21 cellular contexts compared by ENCODE assay signal in the genomic region with DNA sequence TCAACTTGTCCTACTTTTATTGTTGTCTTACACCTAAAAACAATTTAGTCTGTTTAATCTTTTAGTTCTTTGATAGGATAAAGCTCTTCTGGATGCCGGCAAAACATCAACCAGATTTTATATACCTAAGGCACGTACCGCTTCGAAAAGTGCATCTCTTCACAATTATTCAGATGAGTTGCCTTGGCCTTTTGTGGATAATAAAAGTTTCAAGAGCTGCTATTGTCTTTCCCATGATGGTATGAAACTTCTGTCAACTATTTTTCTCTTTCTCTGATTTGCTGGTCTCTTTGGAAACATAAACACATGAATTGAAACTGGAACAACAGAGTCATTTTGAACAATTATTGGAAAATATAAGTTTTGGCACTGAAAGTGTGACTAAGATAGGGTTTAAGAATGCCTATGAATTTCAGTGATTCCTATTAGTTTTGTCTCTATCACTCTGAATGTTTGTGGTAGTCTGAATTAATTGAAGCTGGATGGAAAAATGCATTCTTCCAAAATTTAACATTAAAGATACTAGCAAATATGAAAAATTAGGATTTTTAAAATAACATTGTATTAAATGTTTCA.
A peak's percentile ranks its signal among the peaks of the same experiment; 100 is the strongest.
DNase-seq lines count a peak whose midpoint lies in the region; ATAC-seq and TF ChIP-seq lines count a peak whose summit lies in the region.
"Had no signal": no experiment of that assay in that cellular context is flagged by ENCODE, and none has a peak within 500 bp of the region (broad histone marks: within the 10 kb centered on the region; RNA-seq: fewer than 3 reads in every experiment).

No MANE protein-coding gene starts in this region.

- H3K9me3 Mint-ChIP-seq in activated CD8-positive, alpha-beta memory T cell treated with anti-CD3 and anti-CD28 coated beads, Interleukin-2, amount 10 ng/mL, durations not matched to agents 7 days and 5 days (ENCODE audit: low read depth), result peaks cover 4% of the 10 kb centered on the region
- peaks cover 3% of the 10 kb centered on the region for H3K9me3 Mint-ChIP-seq in activated CD4-positive, alpha-beta memory T cell treated with anti-CD3 and anti-CD28 coated beads for 36 hours
- peaks cover 9% of the 10 kb centered on the region for H3K9me3 Mint-ChIP-seq in activated naive CD8-positive, alpha-beta T cell treated with anti-CD3 and anti-CD28 coated beads, Interleukin-2, amount 50 U/mL, for 24 hours
- H3K9me3 Mint-ChIP-seq in stimulated activated naive B cell treated with anti-CD40 and anti-IgM and Interleukin-4, amounts not matched to agents 10 μg/mL and 1 μg/mL and 100 μg/mL, for 72 hours, result no peaks in the 10 kb centered on the region
- H3K9me3 Mint-ChIP-seq: CD4-positive, alpha-beta memory T cell; HFFc6 had no signal

- H3K79me2 ChIP-seq in HCT116 (ENCODE audit: insufficient read depth, low read length), result no peaks in the 10 kb centered on the region

- H3K4me3 ChIP-seq in HCT116 (replicated peaks in 1 of 2; ENCODE audit: low read depth in 1 of 2, low read length in 2 of 2) (no peak overlapping the region), mucosa of descending colon (no peak overlapping the region)
- H3K4me3 ChIP-seq: A549, BLaER1 had no signal

- CTCF ChIA-PET in activated CD8-positive, alpha-beta memory T cell treated with anti-CD3 and anti-CD28 coated beads, Interleukin-2, amount 10 ng/mL, durations not matched to agents 7 days and 5 days (lab: Charles Lee), result interaction anchor here (1.2 to 2.3 kb wide), 3 partner anchors 11 to 17 kb away, joined by 3 to 10 read pairs (median 4); no protein-coding TSS in a partner anchor
- CTCF ChIA-PET in HCT116 (lab: Charles Lee), result interaction anchor here (1.4 kb wide), 1 partner anchor 334 kb away, joined by 4 read pairs; no protein-coding TSS in a partner anchor
- CTCF ChIA-PET in activated CD4-positive, alpha-beta memory T cell treated with anti-CD3 and anti-CD28 coated beads for 36 hours (lab: Charles Lee), result interaction anchor here (1.2 to 1.9 kb wide), 3 partner anchors 11 to 161 kb away, joined by 4 to 8 read pairs (median 5); no protein-coding TSS in a partner anchor

- RAD21 ChIA-PET in HCT116 (lab: Charles Lee; ENCODE audit: low non-redundant PET in 1 of 2, low total read pairs in 2 of 2, uncharacterized antibody in 2 of 2, unreplicated experiment in 2 of 2), result no interaction called here

- H3K27ac Mint-ChIP-seq in activated CD8-positive, alpha-beta memory T cell treated with anti-CD3 and anti-CD28 coated beads, Interleukin-2, amount 10 ng/mL, durations not matched to agents 7 days and 5 days, result peak overlapping the region; percentile 67
- peak overlapping the region; percentile 77 for H3K27ac Mint-ChIP-seq in activated CD4-positive, alpha-beta memory T cell treated with anti-CD3 and anti-CD28 coated beads for 36 hours
- peak overlapping the region; percentile 83 for H3K27ac Mint-ChIP-seq in activated naive CD8-positive, alpha-beta T cell treated with anti-CD3 and anti-CD28 coated beads, Interleukin-2, amount 50 U/mL, for 24 hours
- no peak overlapping the region for H3K27ac Mint-ChIP-seq in stimulated activated naive B cell treated with anti-CD40 and anti-IgM and Interleukin-4, amounts not matched to agents 10 μg/mL and 1 μg/mL and 100 μg/mL, for 72 hours
- H3K27ac Mint-ChIP-seq: HFFc6 had no signal

- peaks cover 52% of the 10 kb centered on the region for H3K36me3 Mint-ChIP-seq in activated CD8-positive, alpha-beta memory T cell treated with anti-CD3 and anti-CD28 coated beads, Interleukin-2, amount 10 ng/mL, durations not matched to agents 7 days and 5 days
- H3K36me3 Mint-ChIP-seq in activated CD4-positive, alpha-beta memory T cell treated with anti-CD3 and anti-CD28 coated beads for 36 hours, result no peaks in the 10 kb centered on the region
- H3K36me3 Mint-ChIP-seq in activated naive CD8-positive, alpha-beta T cell treated with anti-CD3 and anti-CD28 coated beads, Interleukin-2, amount 50 U/mL, for 24 hours (ENCODE audit: low read depth), result peaks cover 9% of the 10 kb centered on the region
- H3K36me3 Mint-ChIP-seq in stimulated activated naive B cell treated with anti-CD40 and anti-IgM and Interleukin-4, amounts not matched to agents 10 μg/mL and 1 μg/mL and 100 μg/mL, for 72 hours, result no peaks in the 10 kb centered on the region

- no peak for TF ChIP-seq POLR2A in HCT116 (IDR thresholded peaks at IDR 0.05; ENCODE audit: borderline replicate concordance, extremely low read depth, insufficient read depth, insufficient read length)

- H3K36me3 ChIP-seq in HCT116 (ENCODE audit: control insufficient read depth in 1 of 2, insufficient read depth in 2 of 2, low read length in 2 of 2), result no peaks in the 10 kb centered on the region
- H3K36me3 ChIP-seq in mucosa of descending colon (ENCODE audit: low read depth), result no peaks in the 10 kb centered on the region
- H3K36me3 ChIP-seq: BLaER1 had no signal

- BruUV-seq in HCT116 (replicated peaks; lab: Mats Ljungman, UMichigan), result no TSS peak

- intact Hi-C loops in HCT116 (cut with micrococcal nuclease), result no loop called here
- intact Hi-C loops in activated CD4-positive, alpha-beta memory T cell treated with anti-CD3 and anti-CD28 coated beads for 36 hours (cut with micrococcal nuclease), result loop anchor here (1.0 to 2.0 kb wide), 3 partner anchors 12 to 95 kb away; no protein-coding TSS in a partner anchor
- intact Hi-C loops in mucosa of descending colon (cut with DNase I, micrococcal nuclease), result no loop called here

- TF ChIP-seq RAD21 in HCT116 (IDR thresholded peaks at IDR 0.05; ENCODE audit: low read depth), result no peak

- POLR2A ChIA-PET in HCT116 (lab: Charles Lee), result no interaction called here
- POLR2A ChIA-PET in activated CD4-positive, alpha-beta memory T cell treated with anti-CD3 and anti-CD28 coated beads for 36 hours (lab: Charles Lee), result interaction anchor here (0.7 to 1.7 kb wide), 5 partner anchors 9 to 102 kb away, joined by 3 to 10 read pairs (median 3); no protein-coding TSS in a partner anchor

- TF ChIP-seq CTCF in HCT116 (IDR thresholded peaks at IDR 0.05 in 2 of 3, conservative IDR thresholded peaks at IDR 0.05 in 1 of 3; ENCODE audit: borderline replicate concordance in 1 of 3, insufficient read depth in 1 of 3, low read depth in 2 of 3, low read length in 2 of 3), result no peak
- TF ChIP-seq CTCF in mucosa of descending colon (IDR thresholded peaks at IDR 0.05), result no peak

- H4K20me1 ChIP-seq in HCT116 (ENCODE audit: insufficient read depth), result no peaks in the 10 kb centered on the region
- H4K20me1 ChIP-seq: BLaER1 had no signal

- DNase-seq in activated CD8-positive, alpha-beta memory T cell treated with anti-CD3 and anti-CD28 coated beads, Interleukin-2, amount 10 ng/mL, durations not matched to agents 7 days and 5 days, result no peak
- no peak for DNase-seq in activated CD8-positive, alpha-beta memory T cell treated with anti-CD3 and anti-CD28 coated beads, Interleukin-2, amount 50 U/mL, for 4 hours
- DNase-seq in HCT116 (ENCODE audit: low read depth, low spot score) (no peak), mucosa of descending colon (no peak)
- DNase-seq in activated CD4-positive, alpha-beta memory T cell treated with anti-CD3 and anti-CD28 coated beads for 36 hours, result no peak
- no peak for DNase-seq in activated naive CD8-positive, alpha-beta T cell treated with anti-CD3 and anti-CD28 coated beads, Interleukin-2, amount 50 U/mL, for 24 hours
- DNase-seq in stimulated activated naive B cell treated with anti-CD40 and anti-IgM and Interleukin-4, amounts not matched to agents 10 μg/mL and 1 μg/mL and 100 μg/mL, for 72 hours, result no peak
- DNase-seq: CD4-positive, alpha-beta memory T cell; DMS153; GDM1; HFFc6; KBM-7; MV-4-11; NCI-H187; NCI-H2227 treated with DMSO at 0.1 percent for 48 hours; NCI-H510A treated with DMSO at 0.1 percent for 48 hours; NCI-H82; OCI-M1 had no signal

- H3K4me3 Mint-ChIP-seq in activated CD8-positive, alpha-beta memory T cell treated with anti-CD3 and anti-CD28 coated beads, Interleukin-2, amount 10 ng/mL, durations not matched to agents 7 days and 5 days, result peak overlapping the region; percentile 11
- no peak overlapping the region for H3K4me3 Mint-ChIP-seq in activated CD4-positive, alpha-beta memory T cell treated with anti-CD3 and anti-CD28 coated beads for 36 hours
- peak overlapping the region; percentile 20 for H3K4me3 Mint-ChIP-seq in activated naive CD8-positive, alpha-beta T cell treated with anti-CD3 and anti-CD28 coated beads, Interleukin-2, amount 50 U/mL, for 24 hours
- no peak overlapping the region for H3K4me3 Mint-ChIP-seq in stimulated activated naive B cell treated with anti-CD40 and anti-IgM and Interleukin-4, amounts not matched to agents 10 μg/mL and 1 μg/mL and 100 μg/mL, for 72 hours
- H3K4me3 Mint-ChIP-seq: HFFc6 had no signal

- ATAC-seq in activated CD8-positive, alpha-beta memory T cell treated with anti-CD3 and anti-CD28 coated beads, Interleukin-2, amount 10 ng/mL, durations not matched to agents 7 days and 5 days, result peak; percentile 34
- ATAC-seq in HCT116 (no peak), mucosa of descending colon (no peak)
- ATAC-seq in activated naive CD8-positive, alpha-beta T cell treated with anti-CD3 and anti-CD28 coated beads, Interleukin-2, amount 50 U/mL, for 24 hours, result peak; percentile 68
- ATAC-seq in stimulated activated naive B cell treated with anti-CD40 and anti-IgM and Interleukin-4, amounts not matched to agents 10 μg/mL and 1 μg/mL and 100 μg/mL, for 72 hours (replicated peaks), result no peak
- ATAC-seq: A549, HepG2 had no signal

- peaks cover 46% of the 10 kb centered on the region for H3K4me1 Mint-ChIP-seq in activated CD8-positive, alpha-beta memory T cell treated with anti-CD3 and anti-CD28 coated beads, Interleukin-2, amount 10 ng/mL, durations not matched to agents 7 days and 5 days
- H3K4me1 Mint-ChIP-seq in activated CD4-positive, alpha-beta memory T cell treated with anti-CD3 and anti-CD28 coated beads for 36 hours (ENCODE audit: low read depth), result peaks cover 28% of the 10 kb centered on the region
- H3K4me1 Mint-ChIP-seq in activated naive CD8-positive, alpha-beta T cell treated with anti-CD3 and anti-CD28 coated beads, Interleukin-2, amount 50 U/mL, for 24 hours, result peaks cover 43% of the 10 kb centered on the region
- H3K4me1 Mint-ChIP-seq in stimulated activated naive B cell treated with anti-CD40 and anti-IgM and Interleukin-4, amounts not matched to agents 10 μg/mL and 1 μg/mL and 100 μg/mL, for 72 hours, result no peaks in the 10 kb centered on the region

- H3K27me3 ChIP-seq in HCT116 (ENCODE audit: insufficient read depth, low read length), result no peaks in the 10 kb centered on the region
- H3K27me3 ChIP-seq: BLaER1 had no signal

- peaks cover 4% of the 10 kb centered on the region; the same call in 1 of the 2 replicates for H3K9me2 ChIP-seq in HCT116 (ENCODE audit: insufficient read depth)

- H3K4me1 ChIP-seq in HCT116 (ENCODE audit: control insufficient read depth in 1 of 2, insufficient read depth in 2 of 2, low read length in 2 of 2) (no peaks in the 10 kb centered on the region), mucosa of descending colon (ENCODE audit: low read depth) (no peaks in the 10 kb centered on the region)
- H3K4me1 ChIP-seq: A549, BLaER1 had no signal

- H3K9ac ChIP-seq in HCT116 (ENCODE audit: low read length), result no peak overlapping the region
- H3K9ac ChIP-seq: BLaER1 had no signal

- H3K27ac ChIP-seq in HCT116 (ENCODE audit: low read depth, low read length), result no peak overlapping the region
- H3K27ac ChIP-seq: A549, BLaER1 had no signal

- no peaks in the 10 kb centered on the region for H3K9me3 ChIP-seq in HCT116 (ENCODE audit: control insufficient read depth in 1 of 2, insufficient read depth in 1 of 2, low read depth in 1 of 2, low read length in 2 of 2)
- H3K9me3 ChIP-seq in mucosa of descending colon, result no peaks in the 10 kb centered on the region
- H3K9me3 ChIP-seq: A549, BLaER1 had no signal

- no peak overlapping the region for H3K4me2 ChIP-seq in HCT116 (ENCODE audit: low read length)
- H3K4me2 ChIP-seq: A549, BLaER1 had no signal

- H3K27me3 Mint-ChIP-seq in activated CD8-positive, alpha-beta memory T cell treated with anti-CD3 and anti-CD28 coated beads, Interleukin-2, amount 10 ng/mL, durations not matched to agents 7 days and 5 days, result no peaks in the 10 kb centered on the region
- H3K27me3 Mint-ChIP-seq in activated CD4-positive, alpha-beta memory T cell treated with anti-CD3 and anti-CD28 coated beads for 36 hours, result peaks cover 1% of the 10 kb centered on the region
- no peaks in the 10 kb centered on the region for H3K27me3 Mint-ChIP-seq in activated naive CD8-positive, alpha-beta T cell treated with anti-CD3 and anti-CD28 coated beads, Interleukin-2, amount 50 U/mL, for 24 hours
- H3K27me3 Mint-ChIP-seq in stimulated activated naive B cell treated with anti-CD40 and anti-IgM and Interleukin-4, amounts not matched to agents 10 μg/mL and 1 μg/mL and 100 μg/mL, for 72 hours, result no peaks in the 10 kb centered on the region
- H3K27me3 Mint-ChIP-seq: CD4-positive, alpha-beta memory T cell had no signal

- peak overlapping the region; percentile 18 for H2AFZ ChIP-seq in HCT116 (ENCODE audit: low read depth, low read length, poor library complexity, severe bottlenecking)

Comparison
In these comparisons a context has a peak if more than half of its experiments do, and no peak if none do; other contexts are left out.
1. ATAC-seq: peak in activated CD8-positive, alpha-beta memory T cell treated with anti-CD3 and anti-CD28 coated beads, Interleukin-2, amount 10 ng/mL, durations not matched to agents 7 days and 5 days (single experiment) and activated naive CD8-positive, alpha-beta T cell treated with anti-CD3 and anti-CD28 coated beads, Interleukin-2, amount 50 U/mL, for 24 hours (single experiment); none in HCT116 (single experiment), stimulated activated naive B cell treated with anti-CD40 and anti-IgM and Interleukin-4, amounts not matched to agents 10 μg/mL and 1 μg/mL and 100 μg/mL, for 72 hours (0 of 2) and mucosa of descending colon (single experiment).
2. H3K4me3 Mint-ChIP-seq: peak in activated CD8-positive, alpha-beta memory T cell treated with anti-CD3 and anti-CD28 coated beads, Interleukin-2, amount 10 ng/mL, durations not matched to agents 7 days and 5 days (single experiment) and activated naive CD8-positive, alpha-beta T cell treated with anti-CD3 and anti-CD28 coated beads, Interleukin-2, amount 50 U/mL, for 24 hours (single experiment); none in activated CD4-positive, alpha-beta memory T cell treated with anti-CD3 and anti-CD28 coated beads for 36 hours (single experiment) and stimulated activated naive B cell treated with anti-CD40 and anti-IgM and Interleukin-4, amounts not matched to agents 10 μg/mL and 1 μg/mL and 100 μg/mL, for 72 hours (0 of 2).